In genomic region chrX:71652405-71652804, GRCh38 we compare ENCODE assay signal across 9 cellular contexts. TPM values are rescaled to one million over a fixed set of nuclear protein-coding genes. Genes with fewer than 3 reads are reported as not detected.
A peak's percentile ranks its signal among the peaks of the same experiment; 100 is the strongest.
DNase-seq lines count a peak whose midpoint lies in the region; ATAC-seq and TF ChIP-seq lines count a peak whose summit lies in the region.
"Had no signal": no experiment of that assay in that cellular context is flagged by ENCODE, and none has a peak within 500 bp of the region (broad histone marks: within the 10 kb centered on the region; RNA-seq: fewer than 3 reads in every experiment).

No MANE protein-coding gene starts in this region.

- H3K79me2 ChIP-seq in mesendoderm (ENCODE audit: control insufficient read depth, insufficient read depth, low read length) = no peaks in the 10 kb centered on the region

- H3K56ac ChIP-seq in mesendoderm (ENCODE audit: low read length) = no peak overlapping the region

- no peak overlapping the region for H3K4me2 ChIP-seq in mesendoderm (ENCODE audit: low read length)

- DNase-seq in A172 (ENCODE audit: low spot score) (peak; percentile 54), GM10266 (ENCODE audit: extremely low spot score) (no peak), NCI-H2107 treated with DMSO at 0.1 percent for 48 hours (lab: John Stamatoyannopoulos, UW; ENCODE audit: unreplicated experiment) (peak; percentile 51), WERI-Rb-1 (peak; percentile 50), mesendoderm (peak; percentile 55), testis (peak; percentile 59)
- peak; percentile 14 for DNase-seq in effector CD8-positive, alpha-beta T cell (lab: John Stamatoyannopoulos, UW)
- DNase-seq: left cardiac atrium had no signal

- no peak overlapping the region for H3K4me3 ChIP-seq in WERI-Rb-1 (ENCODE audit: low read depth, low read length)
- H3K4me3 ChIP-seq in mesendoderm (ENCODE audit: low read length) = no peak overlapping the region
- no peak overlapping the region for H3K4me3 ChIP-seq in testis

- H3K27me3 ChIP-seq in WERI-Rb-1 (ENCODE audit: insufficient read depth, low read depth, severe bottlenecking) (no peaks in the 10 kb centered on the region), mesendoderm (ENCODE audit: insufficient read depth, low read length, poor library complexity) (no peaks in the 10 kb centered on the region), testis (no peaks in the 10 kb centered on the region)

- no CpG with 5 or more reads among the region's 2 CpGs for WGBS in mesendoderm (ENCODE audit: extremely low coverage, insufficient coverage, low lambda C conversion rate)
- WGBS in testis, 2 donors = 47 to 59% methylated on average over 2 of the region's 2 CpGs

- no peak overlapping the region for H2AK5ac ChIP-seq in mesendoderm (ENCODE audit: low read length)

- H3K4me1 ChIP-seq in mesendoderm (ENCODE audit: control insufficient read depth, low read depth, low read length) = no peaks in the 10 kb centered on the region
- no peaks in the 10 kb centered on the region for H3K4me1 ChIP-seq in testis

- no peaks in the 10 kb centered on the region for H3K36me3 ChIP-seq in WERI-Rb-1
- no peaks in the 10 kb centered on the region for H3K36me3 ChIP-seq in mesendoderm (ENCODE audit: control insufficient read depth, insufficient read depth, low read length)
- no peaks in the 10 kb centered on the region for H3K36me3 ChIP-seq in testis (ENCODE audit: low read depth, missing control alignments)

- ATAC-seq in GM18520 (IDR thresholded peaks at IDR 0.05; ENCODE audit: unreplicated experiment) = no peak

- TF ChIP-seq CTCF in GM10266 (IDR thresholded peaks at IDR 0.05; ENCODE audit: control insufficient read depth, insufficient read depth, low read depth, missing control alignments) = peak; percentile 63
- peak; percentile 66 for TF ChIP-seq CTCF in WERI-Rb-1 (IDR thresholded peaks at IDR 0.05; ENCODE audit: low read depth, low read length)
- peak in 2 of 3 experiments; percentile 47 to 59 for TF ChIP-seq CTCF in testis (IDR thresholded peaks at IDR 0.05)

- H4K8ac ChIP-seq in mesendoderm (ENCODE audit: low read depth, low read length) = no peak overlapping the region

- no peak overlapping the region for H2BK120ac ChIP-seq in mesendoderm (ENCODE audit: low read depth, low read length)

- no peak overlapping the region for H3K18ac ChIP-seq in mesendoderm (ENCODE audit: low read length)

- H3K27ac ChIP-seq in WERI-Rb-1 = no peak overlapping the region
- no peak overlapping the region for H3K27ac ChIP-seq in mesendoderm (ENCODE audit: low read depth, low read length)
- H3K27ac ChIP-seq in testis = no peak overlapping the region

- H3K4ac ChIP-seq in mesendoderm (ENCODE audit: low read depth, low read length) = no peak overlapping the region

- no peak for TF ChIP-seq POLR2A in testis (IDR thresholded peaks at IDR 0.05)

- H3K9me3 ChIP-seq in WERI-Rb-1 (ENCODE audit: severe bottlenecking) = no peaks in the 10 kb centered on the region
- H3K9me3 ChIP-seq in testis = no peaks in the 10 kb centered on the region

- H3K79me1 ChIP-seq in mesendoderm (ENCODE audit: low read length) = no peaks in the 10 kb centered on the region

- H4K5ac ChIP-seq in mesendoderm (ENCODE audit: low read length) = no peak overlapping the region

- H2BK15ac ChIP-seq in mesendoderm (replicated peaks; ENCODE audit: low read depth) = no peak overlapping the region

- H2BK5ac ChIP-seq in mesendoderm (ENCODE audit: low read length) = no peak overlapping the region

- no peak overlapping the region for H3K23ac ChIP-seq in mesendoderm (ENCODE audit: low read length)

- no peak overlapping the region for H3K9ac ChIP-seq in mesendoderm (ENCODE audit: low read length)

- intact Hi-C loops in testis (cut with DNase I; ENCODE audit: low total_unique reads) = no loop called here

RNA-seq across cellular contexts. Expression of gene CXCR3, which starts 34.1 kb away (rescaled TPM):
- not detected in 2 replicates for total RNA-seq in A172 (2014; rRNA removed; shearing (Covaris generic))
- 0.03 TPM for polyA plus RNA-seq in mesendoderm (2013, experiment 1 of 2)
- polyA plus RNA-seq in mesendoderm (2013, experiment 2 of 2) = not detected
- under 1 TPM; 0.24 to 0.43 TPM for total RNA-seq in testis
- polyA plus RNA-seq in testis (ENCODE audit: insufficient read depth, low read depth, low replicate concordance) = 1.3 TPM
